Comparison of ENCODE assay signal across 1 cellular context in genomic region chr6:38113810-38114577, GRCh38.
TF ChIP-seq lines count a peak whose summit lies in the region.

No MANE protein-coding gene starts in this region.

TF ChIP-seq in SK-N-SH treated with all-trans-retinoic acid at 6 μM for 48 hours, 23 proteins besides CTCF, POLR2A, EP300 and RAD21 (continued from another document):
- TF ChIP-seq POU6F1 (CRISPR knock-in tag; IDR thresholded peaks at IDR 0.05; ENCODE audit: borderline replicate concordance, low read depth) (no peak), ESRRG (CRISPR knock-in tag; IDR thresholded peaks at IDR 0.05) (no peak)
TF ChIP-seq in SK-N-SH treated with all-trans-retinoic acid at 6 μM for 48 hours: peak in this region for 0.
